Comparison of ENCODE assay signal across 15 cellular contexts in the genomic region with DNA sequence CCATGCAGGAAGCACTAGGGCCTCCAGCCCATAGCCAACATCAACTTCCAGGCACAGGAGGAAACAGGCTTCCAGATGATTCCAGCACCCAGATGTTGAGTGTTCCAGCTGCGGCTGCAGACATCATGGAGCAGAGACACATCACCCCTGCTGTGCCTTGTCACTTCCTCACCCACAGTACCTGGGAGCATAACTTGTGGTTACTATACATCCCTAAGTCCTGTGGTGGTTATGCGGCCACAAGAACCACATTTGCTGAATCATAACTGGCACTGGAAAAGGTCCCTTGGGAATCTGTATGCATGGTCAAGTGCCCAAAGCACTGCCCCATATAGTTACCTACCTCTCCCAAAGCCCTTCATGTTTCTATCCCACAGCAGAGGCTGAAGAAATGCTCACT. TPM values are rescaled to one million over a fixed set of nuclear protein-coding genes. Genes with fewer than 3 reads are reported as not detected.
DNase-seq lines count a peak whose midpoint lies in the region; TF ChIP-seq lines count a peak whose summit lies in the region.
"Had no signal": no experiment of that assay in that cellular context is flagged by ENCODE, and none has a peak within 500 bp of the region (broad histone marks: within the 10 kb centered on the region; RNA-seq: fewer than 3 reads in every experiment).

No MANE protein-coding gene starts in this region.

- no peaks in the 10 kb centered on the region for H3K27me3 ChIP-seq in uterus
- H3K27me3 ChIP-seq: cardiac muscle cell had no signal

- TF ChIP-seq CTCF in fibroblast of mammary gland (conservative IDR thresholded peaks at IDR 0.05; ENCODE audit: control insufficient read depth, insufficient read depth, low read depth, low read length): no peak
- no peak for TF ChIP-seq CTCF in uterus (IDR thresholded peaks at IDR 0.05)

- H3K36me3 ChIP-seq in uterus: no peaks in the 10 kb centered on the region
- H3K36me3 ChIP-seq: cardiac muscle cell had no signal

- TF ChIP-seq POLR2A in uterus (IDR thresholded peaks at IDR 0.05): no peak

- intact Hi-C loops in uterus (cut with DNase I; ENCODE audit: low total_unique reads): no loop called here

- peak; percentile 1 for DNase-seq in stimulated activated CD4-positive, alpha-beta T cell treated with anti-CD3 and anti-CD28 coated beads, Interleukin-4, amount 100 ng/mL, for 24 hours
- no peak for DNase-seq in stimulated activated CD4-positive, alpha-beta T cell treated with anti-CD3 and anti-CD28 coated beads, Interleukin-4, amount 100 ng/mL, for 4 hours
- peak; percentile 89 for DNase-seq in RPMI7951 (ENCODE audit: low read depth)
- peak; percentile 46 for DNase-seq in fibroblast of mammary gland (ENCODE audit: low read depth)
- DNase-seq in uterus: no peak
- DNase-seq in anterior cingulate cortex (lab: John Stamatoyannopoulos, UW): no peak
- no peak for DNase-seq in SHP77 treated with DMSO at 0.1 percent for 48 hours (lab: John Stamatoyannopoulos, UW)
- no peak for DNase-seq in HPDE6-E6E7 (ENCODE audit: extremely low spot score)
- DNase-seq: occipital lobe; stimulated activated CD4-positive, alpha-beta T cell treated with anti-CD3 and anti-CD28 coated beads, Interleukin-12 subunit alpha, Interleukin-12 subunit beta, amount 100 ng/mL, for 4 hours; T-cell had no signal

- peak overlapping the region; percentile 66 to 82 for H3K27ac ChIP-seq in uterus
- H3K27ac ChIP-seq: A549, cardiac muscle cell, KMS-11 had no signal

- no peak overlapping the region for H3K4me3 ChIP-seq in fibroblast of mammary gland (ENCODE audit: control insufficient read depth, low read depth, low read length)
- no peak overlapping the region for H3K4me3 ChIP-seq in uterus
- H3K4me3 ChIP-seq: A549, cardiac muscle cell, lung had no signal

- peaks cover 3 to 6% of the 10 kb centered on the region in 2 donors for H3K4me1 ChIP-seq in uterus

- H3K9me3 ChIP-seq in uterus: no peaks in the 10 kb centered on the region
- H3K9me3 ChIP-seq: A549 had no signal

RNA-seq across cellular contexts. Expression of gene WHRN, which starts 56.6 kb away (rescaled TPM):
- total RNA-seq in RPMI7951 (2014; rRNA removed; shearing (Covaris generic)): 1.4 and 1.7 TPM in 2 replicates
- total RNA-seq in uterus: 10 to 100 TPM in 2 of 4 donors, 1 to 10 TPM in 2; 4.0 to 32.3 (median 20.2) TPM

Comparison
In these comparisons a context has a peak if more than half of its experiments do, and no peak if none do; other contexts are left out.
1. DNase-seq: peak in stimulated activated CD4-positive, alpha-beta T cell treated with anti-CD3 and anti-CD28 coated beads, Interleukin-4, amount 100 ng/mL, for 24 hours (single experiment), RPMI7951 (single experiment) and fibroblast of mammary gland (single experiment); none in stimulated activated CD4-positive, alpha-beta T cell treated with anti-CD3 and anti-CD28 coated beads, Interleukin-4, amount 100 ng/mL, for 4 hours (0 of 2), uterus (0 of 2), anterior cingulate cortex (0 of 58), SHP77 treated with DMSO at 0.1 percent for 48 hours (single experiment) and HPDE6-E6E7 (single experiment).